ENCODE assay signal across 8 cellular contexts in genomic region chrX:12950851-12951589, GRCh38. TPM values are rescaled to one million over a fixed set of nuclear protein-coding genes. Genes with fewer than 3 reads are reported as not detected.
DNase-seq lines count a peak whose midpoint lies in the region; ATAC-seq and TF ChIP-seq lines count a peak whose summit lies in the region.

No MANE protein-coding gene starts in this region.

- H3K36me3 ChIP-seq in SJCRH30 (no peaks in the 10 kb centered on the region), adrenal gland (replicated peaks in 1 of 2) (no peaks in the 10 kb centered on the region)

- no peak overlapping the region for H3K27ac ChIP-seq in 22Rv1
- H3K27ac ChIP-seq in SJCRH30, result no peak overlapping the region; the same call in 1 of the 2 replicates
- peak overlapping the region in 4 of 5 donors; percentile 7 to 81 (median 55) for H3K27ac ChIP-seq in adrenal gland

- no peak for TF ChIP-seq POLR2A in adrenal gland (IDR thresholded peaks at IDR 0.05)

- DNase-seq in SJCRH30 (peak; percentile 37 to 65), adrenal gland (peak in 1 of 7 donors; percentile 18), islet precursor cell (peak; percentile 86), NCI-H446 treated with DMSO at 0.1 percent for 48 hours (lab: John Stamatoyannopoulos, UW) (no peak)
- peak; percentile 34 to 73 (median 56) for DNase-seq in stimulated activated naive CD4-positive, alpha-beta T cell (lab: John Stamatoyannopoulos, UW)

- 53 to 62% (median 58%) methylated on average over 9 of the region's 9 CpGs for WGBS in adrenal gland, 4 donors

- TF ChIP-seq CTCF in 22Rv1 (IDR thresholded peaks at IDR 0.05), result peak; percentile 41
- TF ChIP-seq CTCF in adrenal gland (IDR thresholded peaks at IDR 0.05), result peak in 4 of 6 experiments; percentile 15 to 40 (median 28)

- ATAC-seq in GM18867 (IDR thresholded peaks at IDR 0.05; ENCODE audit: unreplicated experiment) (peak; percentile 55), HG03045 (IDR thresholded peaks at IDR 0.05; ENCODE audit: unreplicated experiment) (peak; percentile 57)

- no peak overlapping the region for H3K4me3 ChIP-seq in SJCRH30
- no peak overlapping the region for H3K4me3 ChIP-seq in adrenal gland

- intact Hi-C loops in adrenal gland (cut with DNase I), result no loop called here

- H3K27me3 ChIP-seq in SJCRH30 (no peaks in the 10 kb centered on the region), adrenal gland (no peaks in the 10 kb centered on the region)

- H3K9me3 ChIP-seq in SJCRH30 (replicated peaks) (no peaks in the 10 kb centered on the region), adrenal gland (replicated peaks in 1 of 3) (no peaks in the 10 kb centered on the region)

- H3K4me1 ChIP-seq in SJCRH30 (peaks cover 46% of the 10 kb centered on the region), adrenal gland (replicated peaks in 1 of 2) (peaks cover 0 to 27% of the 10 kb centered on the region in 2 donors)

RNA-seq across cellular contexts. Expression of gene TMSB4X, which starts 23.9 kb away (rescaled TPM):
- total RNA-seq in SJCRH30 (2014; rRNA removed; shearing (Covaris generic)), result 1,274 and 1,377 TPM in 2 replicates
- total RNA-seq in adrenal gland, result 1,000 to 10,000 TPM; 3,090 to 9,144 (median 3,958) TPM
- 1,000 to 10,000 TPM; 2,395 to 6,385 (median 6,130) TPM for polyA plus RNA-seq in adrenal gland

RNA-seq across cellular contexts. Expression of gene TLR8, which starts 44.6 kb away (rescaled TPM):
- total RNA-seq in SJCRH30 (2014; rRNA removed; shearing (Covaris generic)), result not detected in 2 replicates
- total RNA-seq in adrenal gland, result 1 to 10 TPM in 7 of 8 donors, not detected in 1; 1.8 to 5.6 (median 2.8) TPM
- polyA plus RNA-seq in adrenal gland, result under 1 TPM; 0.10 to 0.84 (median 0.32) TPM

Comparison
In these comparisons a context has a peak if more than half of its experiments do, and no peak if none do; other contexts are left out.
1. H3K27ac ChIP-seq: peak in adrenal gland (4 of 5); none in 22Rv1 (single experiment) and SJCRH30 (single experiment).